10 cellular contexts compared by ENCODE assay signal in the genomic region with DNA sequence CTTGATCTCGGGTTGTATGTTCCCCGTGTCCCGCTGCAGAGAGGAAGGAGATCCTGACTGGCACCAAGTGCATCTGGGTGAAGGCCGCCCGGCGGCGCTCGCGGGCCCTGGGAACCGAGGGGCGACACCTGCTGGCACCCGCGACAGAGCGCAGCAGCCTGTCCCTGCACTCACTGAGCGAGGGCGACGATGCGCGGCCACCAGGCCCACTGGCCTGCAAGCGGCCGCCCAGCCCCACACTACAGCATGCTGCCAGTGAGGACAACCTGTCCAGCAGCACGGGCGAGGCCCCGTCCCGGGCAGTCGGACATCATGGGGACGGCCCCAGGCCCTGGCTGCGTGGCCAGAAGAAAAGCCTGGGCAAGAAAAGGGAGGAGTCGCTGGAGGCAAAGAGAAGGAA. TPM values are rescaled to one million over a fixed set of nuclear protein-coding genes. Genes with fewer than 3 reads are reported as not detected.
DNase-seq lines count a peak whose midpoint lies in the region; ATAC-seq and TF ChIP-seq lines count a peak whose summit lies in the region.
"Had no signal": no experiment of that assay in that cellular context is flagged by ENCODE, and none has a peak within 500 bp of the region (broad histone marks: within the 10 kb centered on the region; RNA-seq: fewer than 3 reads in every experiment).

No MANE protein-coding gene starts in this region.

- TF ChIP-seq CTCF in PC-9 (conservative IDR thresholded peaks at IDR 0.05) (peak; percentile 59), right lobe of liver (IDR thresholded peaks at IDR 0.05) (peak; percentile 20 to 39 (median 30)), tibial nerve (IDR thresholded peaks at IDR 0.05) (peak; percentile 27 to 52 (median 31)), uterus (IDR thresholded peaks at IDR 0.05) (no peak)

- no peaks in the 10 kb centered on the region for H4K20me1 ChIP-seq in PC-9 (ENCODE audit: insufficient read depth)

- CTCF ChIA-PET in PC-9 (lab: Charles Lee), result no interaction called here

- H2AFZ ChIP-seq in PC-9, result no peak overlapping the region

- H3K9me3 ChIP-seq in PC-9 (ENCODE audit: insufficient read depth, low read depth), result no peaks in the 10 kb centered on the region
- no peaks in the 10 kb centered on the region for H3K9me3 ChIP-seq in right lobe of liver
- no peaks in the 10 kb centered on the region for H3K9me3 ChIP-seq in tibial nerve
- no peaks in the 10 kb centered on the region for H3K9me3 ChIP-seq in uterus

- POLR2A ChIA-PET in PC-9 (lab: Charles Lee; ENCODE audit: unreplicated experiment), result no interaction called here

- H3K27ac ChIP-seq in PC-9 (no peak overlapping the region), right lobe of liver (no peak overlapping the region), tibial nerve (peak overlapping the region in 1 of 4 donors; percentile 63), uterus (no peak overlapping the region)

- no peaks in the 10 kb centered on the region for H3K9me3 Mint-ChIP-seq in activated naive CD4-positive, alpha-beta T cell treated with anti-CD3 and anti-CD28 coated beads, Interleukin-2, amount 50 U/mL, for 72 hours

- ATAC-seq in GM19351 (IDR thresholded peaks at IDR 0.05; ENCODE audit: unreplicated experiment), result peak; percentile 59
- peak; percentile 78 to 91 for ATAC-seq in activated naive CD4-positive, alpha-beta T cell treated with anti-CD3 and anti-CD28 coated beads, Interleukin-2, amount 50 U/mL, for 72 hours
- ATAC-seq in right lobe of liver, result peak; percentile 21 to 57 (median 56)

- no peaks in the 10 kb centered on the region for H3F3A ChIP-seq in PC-9 (ENCODE audit: insufficient read depth, low read depth)

- no peak overlapping the region for H3K27ac Mint-ChIP-seq in activated naive CD4-positive, alpha-beta T cell treated with anti-CD3 and anti-CD28 coated beads, Interleukin-2, amount 50 U/mL, for 72 hours

- no peak overlapping the region for H3K4me2 ChIP-seq in PC-9

- no peak overlapping the region for H3K4me3 ChIP-seq in PC-9
- H3K4me3 ChIP-seq in right lobe of liver, result no peak overlapping the region
- H3K4me3 ChIP-seq in tibial nerve, result no peak overlapping the region
- no peak overlapping the region for H3K4me3 ChIP-seq in uterus

- intact Hi-C loops in PC-9 (cut with micrococcal nuclease; ENCODE audit: unreplicated experiment) (no loop called here), right lobe of liver (cut with DNase I) (no loop called here), uterus (cut with DNase I; ENCODE audit: low total_unique reads) (no loop called here)

- DNase-seq in PC-9 (peak in 1 of 2 experiments; percentile 46), right lobe of liver (peak in 1 of 3 donors; percentile 41), tibial nerve (ENCODE audit: low spot score in 2 of 2) (no peak), NCI-H748 treated with DMSO at 0.1 percent for 48 hours (lab: John Stamatoyannopoulos, UW) (no peak), uterus (no peak), cerebellum (ENCODE audit: low spot score) (no peak)
- DNase-seq in activated naive CD4-positive, alpha-beta T cell treated with anti-CD3 and anti-CD28 coated beads, Interleukin-2, amount 50 U/mL, for 72 hours (ENCODE audit: low spot score in 2 of 2), result peak in 1 of 2 donors; percentile 78

- no peaks in the 10 kb centered on the region for H3K4me1 ChIP-seq in PC-9 (replicated peaks; ENCODE audit: insufficient read depth)
- no peaks in the 10 kb centered on the region for H3K4me1 ChIP-seq in right lobe of liver
- H3K4me1 ChIP-seq in tibial nerve, result peaks cover 0 to 20% (median 4%) of the 10 kb centered on the region in 4 donors
- peaks cover 0 to 9% of the 10 kb centered on the region in 2 donors for H3K4me1 ChIP-seq in uterus

- peaks cover 0 to 5% of the 10 kb centered on the region in 2 donors for H3K36me3 Mint-ChIP-seq in activated naive CD4-positive, alpha-beta T cell treated with anti-CD3 and anti-CD28 coated beads, Interleukin-2, amount 50 U/mL, for 72 hours

- no peaks in the 10 kb centered on the region for H3K9me2 ChIP-seq in PC-9 (ENCODE audit: insufficient read depth)

- TF ChIP-seq POLR2A in right lobe of liver (IDR thresholded peaks at IDR 0.05) (no peak), tibial nerve (IDR thresholded peaks at IDR 0.05) (no peak), uterus (IDR thresholded peaks at IDR 0.05) (no peak)

- H3K36me3 ChIP-seq in PC-9 (ENCODE audit: low read depth), result no peaks in the 10 kb centered on the region
- H3K36me3 ChIP-seq in right lobe of liver, result no peaks in the 10 kb centered on the region
- H3K36me3 ChIP-seq in tibial nerve, result peaks cover 0 to 8% (median 0%) of the 10 kb centered on the region in 3 donors
- no peaks in the 10 kb centered on the region for H3K36me3 ChIP-seq in uterus

- H3K27me3 ChIP-seq in PC-9 (ENCODE audit: insufficient read depth, low read depth) (peaks cover 65% of the 10 kb centered on the region), right lobe of liver (peaks cover 0 to 19% of the 10 kb centered on the region in 2 donors), tibial nerve (peaks cover 0 to 89% of the 10 kb centered on the region in 2 donors), uterus (peaks cover 0 to 16% of the 10 kb centered on the region in 2 donors)

- BruUV-seq in PC-9 (replicated peaks; lab: Mats Ljungman, UMichigan), result no TSS peak

- no peak for TF ChIP-seq EP300 in tibial nerve (IDR thresholded peaks at IDR 0.05)

- no peaks in the 10 kb centered on the region for H3K79me2 ChIP-seq in PC-9 (ENCODE audit: low read depth)

- WGBS in right lobe of liver (ENCODE audit: insufficient coverage, low coverage, low lambda C conversion rate, missing lambda C conversion rate), result 22% methylated on average over 3 of the region's 29 CpGs
- 23 to 58% methylated on average over 2 to 14 of the region's 29 CpGs for WGBS in tibial nerve, 2 donors

RNA-seq across cellular contexts. Expression of a gene that starts 7.5 kb away (rescaled TPM):
- total RNA-seq in PC-9 (2021), result not detected in 2 replicates
- not detected for total RNA-seq in activated naive CD4-positive, alpha-beta T cell treated with anti-CD3 and anti-CD28 coated beads, Interleukin-2, amount 50 U/mL, for 72 hours
- not detected for total RNA-seq in right lobe of liver
- not detected for total RNA-seq in tibial nerve
- under 1 TPM in 1 of 4 donors, not detected in 3; 0.14 TPM for total RNA-seq in uterus
- total RNA-seq in cerebellum, result 16.1 TPM
- total RNA-seq: mononuclear cell; T-helper 1 cell treated with Interleukin-12 subunit alpha and Interleukin-12 subunit beta and Interleukin-4 antibody, amounts not matched to agents 30 ng/mL and 1 ng/mL, for 36 hours had no signal

RNA-seq across cellular contexts. Expression of a gene that starts 13.2 kb away (rescaled TPM):
- total RNA-seq in PC-9 (2021) (not detected in 2 replicates), right lobe of liver (under 1 TPM in 1 of 6 experiments, not detected in 5; 0.24 TPM), tibial nerve (1 to 10 TPM in 1 of 4 donors, under 1 TPM in 1, not detected in 2; 0.59 to 2.8 TPM), uterus (under 1 TPM in 1 of 4 donors, not detected in 3; 0.73 TPM), cerebellum (not detected)
- not detected for total RNA-seq in activated naive CD4-positive, alpha-beta T cell treated with anti-CD3 and anti-CD28 coated beads, Interleukin-2, amount 50 U/mL, for 72 hours
- total RNA-seq: mononuclear cell; T-helper 1 cell treated with Interleukin-12 subunit alpha and Interleukin-12 subunit beta and Interleukin-4 antibody, amounts not matched to agents 30 ng/mL and 1 ng/mL, for 36 hours had no signal

RNA-seq across cellular contexts. Expression of a gene that starts 28.1 kb away (rescaled TPM):
- total RNA-seq in PC-9 (2021) (not detected in 2 replicates), right lobe of liver (1 to 10 TPM in 1 of 6 experiments, under 1 TPM in 5; 0.31 to 1.1 (median 0.64) TPM), tibial nerve (100 to 1,000 TPM in 3 of 4 donors, 10 to 100 TPM in 1; 77.4 to 211 (median 117) TPM), uterus (10 to 100 TPM in 1 of 4 donors, 1 to 10 TPM in 2, not detected in 1; 1.7 to 20.7 (median 4.8) TPM), cerebellum (1.1 TPM)
- total RNA-seq in activated naive CD4-positive, alpha-beta T cell treated with anti-CD3 and anti-CD28 coated beads, Interleukin-2, amount 50 U/mL, for 72 hours, result under 1 TPM in 1 of 2 donors, not detected in 1; 0.08 TPM

Comparison
In these comparisons a context has a peak if more than half of its experiments do, and no peak if none do; other contexts are left out.
1. CTCF ChIP-seq: peak in PC-9 (single experiment), right lobe of liver (4 of 4) and tibial nerve (5 of 5); none in uterus (0 of 4).
2. RNA of a gene that starts 7.5 kb away (total RNA-seq): 16.1 TPM in cerebellum (single experiment); 0.14 TPM in uterus, not detected in PC-9, not detected in activated naive CD4-positive, alpha-beta T cell treated with anti-CD3 and anti-CD28 coated beads, Interleukin-2, amount 50 U/mL, for 72 hours, not detected in right lobe of liver and not detected in tibial nerve; every median in the first group is over 10 times any median in the second.
3. Peak in every context shown above with its lines, with median percentiles within 50 percentile points of each other: ATAC-seq.